Comparison of ENCODE assay signal across 1 cellular context in the genomic region with DNA sequence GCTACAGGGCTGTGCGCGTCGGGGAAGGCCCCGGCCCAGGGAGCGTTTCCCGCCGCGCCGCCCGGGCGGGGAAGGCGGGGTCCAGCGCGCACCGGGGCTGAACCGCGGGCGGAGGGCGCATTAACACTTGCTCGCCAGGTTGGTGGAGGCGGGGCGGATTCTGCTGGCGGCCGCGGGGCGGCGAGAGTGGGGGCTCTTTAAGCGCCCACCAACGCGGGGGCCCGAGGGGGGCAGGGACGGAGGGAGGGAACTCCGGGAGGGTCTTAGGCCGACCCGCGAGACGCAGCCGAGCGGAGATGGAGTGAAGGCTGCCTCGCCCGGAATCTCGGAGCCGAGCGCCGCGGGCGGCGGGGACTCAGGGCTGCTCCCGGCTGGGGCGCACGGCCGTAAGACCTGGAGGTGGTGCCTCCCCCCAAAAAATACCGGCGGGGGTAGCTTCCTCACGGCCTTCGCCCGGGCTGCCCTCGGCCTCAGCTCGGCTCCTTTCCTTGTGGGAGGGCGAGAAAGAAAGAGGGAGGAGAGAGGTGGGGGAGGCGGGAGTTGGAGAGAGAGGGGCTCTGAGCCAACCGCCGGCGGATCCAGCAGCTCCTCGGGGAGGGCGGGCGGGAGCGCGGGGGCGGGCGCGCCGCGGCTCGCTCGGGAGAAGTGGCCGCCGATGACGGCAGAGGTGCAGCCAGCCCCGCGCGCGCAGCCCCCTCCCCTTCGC.
TF ChIP-seq lines count a peak whose summit lies in the region.

No MANE protein-coding gene starts in this region.

TF ChIP-seq in HEK293, 187 proteins besides CTCF, POLR2A, EP300 and RAD21 (continued from another document):
- TF ChIP-seq, protein P1, sequence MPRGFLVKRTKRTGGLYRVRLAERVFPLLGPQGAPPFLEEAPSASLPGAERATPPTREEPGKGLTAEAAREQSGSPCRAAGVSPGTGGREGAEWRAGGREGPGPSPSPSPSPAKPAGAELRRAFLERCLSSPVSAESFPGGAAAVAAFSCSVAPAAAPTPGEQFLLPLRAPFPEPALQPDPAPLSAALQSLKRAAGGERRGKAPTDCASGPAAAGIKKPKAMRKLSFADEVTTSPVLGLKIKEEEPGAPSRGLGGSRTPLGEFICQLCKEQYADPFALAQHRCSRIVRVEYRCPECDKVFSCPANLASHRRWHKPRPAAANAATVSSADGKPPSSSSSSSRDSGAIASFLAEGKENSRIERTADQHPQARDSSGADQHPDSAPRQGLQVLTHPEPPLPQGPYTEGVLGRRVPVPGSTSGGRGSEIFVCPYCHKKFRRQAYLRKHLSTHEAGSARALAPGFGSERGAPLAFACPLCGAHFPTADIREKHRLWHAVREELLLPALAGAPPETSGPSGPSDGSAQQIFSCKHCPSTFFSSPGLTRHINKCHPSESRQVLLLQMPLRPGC (tag by site-specific recombination; IDR thresholded peaks at IDR 0.05): no peak
- TF ChIP-seq ZNF561 (tag by site-specific recombination; IDR thresholded peaks at IDR 0.05; ENCODE audit: borderline replicate concordance): peak; percentile 52; the same call in 1 of the 2 replicates
- peak; percentile 78 for TF ChIP-seq SP3 (tag by site-specific recombination; IDR thresholded peaks at IDR 0.05)
- TF ChIP-seq, protein P2, sequence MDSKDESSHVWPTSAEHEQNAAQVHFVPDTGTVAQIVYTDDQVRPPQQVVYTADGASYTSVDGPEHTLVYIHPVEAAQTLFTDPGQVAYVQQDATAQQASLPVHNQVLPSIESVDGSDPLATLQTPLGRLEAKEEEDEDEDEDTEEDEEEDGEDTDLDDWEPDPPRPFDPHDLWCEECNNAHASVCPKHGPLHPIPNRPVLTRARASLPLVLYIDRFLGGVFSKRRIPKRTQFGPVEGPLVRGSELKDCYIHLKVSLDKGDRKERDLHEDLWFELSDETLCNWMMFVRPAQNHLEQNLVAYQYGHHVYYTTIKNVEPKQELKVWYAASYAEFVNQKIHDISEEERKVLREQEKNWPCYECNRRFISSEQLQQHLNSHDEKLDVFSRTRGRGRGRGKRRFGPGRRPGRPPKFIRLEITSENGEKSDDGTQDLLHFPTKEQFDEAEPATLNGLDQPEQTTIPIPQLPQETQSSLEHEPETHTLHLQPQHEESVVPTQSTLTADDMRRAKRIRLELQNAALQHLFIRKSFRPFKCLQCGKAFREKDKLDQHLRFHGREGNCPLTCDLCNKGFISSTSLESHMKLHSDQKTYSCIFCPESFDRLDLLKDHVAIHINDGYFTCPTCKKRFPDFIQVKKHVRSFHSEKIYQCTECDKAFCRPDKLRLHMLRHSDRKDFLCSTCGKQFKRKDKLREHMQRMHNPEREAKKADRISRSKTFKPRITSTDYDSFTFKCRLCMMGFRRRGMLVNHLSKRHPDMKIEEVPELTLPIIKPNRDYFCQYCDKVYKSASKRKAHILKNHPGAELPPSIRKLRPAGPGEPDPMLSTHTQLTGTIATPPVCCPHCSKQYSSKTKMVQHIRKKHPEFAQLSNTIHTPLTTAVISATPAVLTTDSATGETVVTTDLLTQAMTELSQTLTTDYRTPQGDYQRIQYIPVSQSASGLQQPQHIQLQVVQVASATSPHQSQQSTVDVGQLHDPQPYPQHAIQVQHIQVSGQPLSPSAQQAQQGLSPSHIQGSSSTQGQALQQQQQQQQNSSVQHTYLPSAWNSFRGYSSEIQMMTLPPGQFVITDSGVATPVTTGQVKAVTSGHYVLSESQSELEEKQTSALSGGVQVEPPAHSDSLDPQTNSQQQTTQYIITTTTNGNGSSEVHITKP (tag by site-specific recombination; IDR thresholded peaks at IDR 0.05): peak; percentile 89
- no peak for TF ChIP-seq ZNF211 (tag by site-specific recombination; IDR thresholded peaks at IDR 0.05; ENCODE audit: low read depth)
- no peak for TF ChIP-seq KLF16 (tag by site-specific recombination; IDR thresholded peaks at IDR 0.05)
- no peak for TF ChIP-seq ZNF140 (tag by site-specific recombination; IDR thresholded peaks at IDR 0.05)
- TF ChIP-seq OVOL3 (tag by site-specific recombination; IDR thresholded peaks at IDR 0.05): no peak
- TF ChIP-seq GFI1B (tag by site-specific recombination; IDR thresholded peaks at IDR 0.05): no peak
- no peak for TF ChIP-seq ZNF19 (tag by site-specific recombination; IDR thresholded peaks at IDR 0.05; ENCODE audit: low read depth)
- peak; percentile 26 for TF ChIP-seq ZIC2 (tag by site-specific recombination; IDR thresholded peaks at IDR 0.05)
- TF ChIP-seq PRDM1 (tag by site-specific recombination; IDR thresholded peaks at IDR 0.05): no peak
- 0 out of 2 replicates have a peak, but pooled peaks have one; percentile 37 for TF ChIP-seq KLF1 (tag by site-specific recombination; IDR thresholded peaks at IDR 0.05)
- no peak for TF ChIP-seq BCL11A (tag by site-specific recombination; IDR thresholded peaks at IDR 0.05; ENCODE audit: low read depth)
- TF ChIP-seq, protein P3, sequence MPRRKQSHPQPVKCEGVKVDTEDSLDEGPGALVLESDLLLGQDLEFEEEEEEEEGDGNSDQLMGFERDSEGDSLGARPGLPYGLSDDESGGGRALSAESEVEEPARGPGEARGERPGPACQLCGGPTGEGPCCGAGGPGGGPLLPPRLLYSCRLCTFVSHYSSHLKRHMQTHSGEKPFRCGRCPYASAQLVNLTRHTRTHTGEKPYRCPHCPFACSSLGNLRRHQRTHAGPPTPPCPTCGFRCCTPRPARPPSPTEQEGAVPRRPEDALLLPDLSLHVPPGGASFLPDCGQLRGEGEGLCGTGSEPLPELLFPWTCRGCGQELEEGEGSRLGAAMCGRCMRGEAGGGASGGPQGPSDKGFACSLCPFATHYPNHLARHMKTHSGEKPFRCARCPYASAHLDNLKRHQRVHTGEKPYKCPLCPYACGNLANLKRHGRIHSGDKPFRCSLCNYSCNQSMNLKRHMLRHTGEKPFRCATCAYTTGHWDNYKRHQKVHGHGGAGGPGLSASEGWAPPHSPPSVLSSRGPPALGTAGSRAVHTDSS (tag by site-specific recombination; IDR thresholded peaks at IDR 0.05): no peak
- 0 out of 2 replicates have a peak, but pooled peaks have one; percentile 55 for TF ChIP-seq ZNF610 (tag by site-specific recombination; IDR thresholded peaks at IDR 0.05; ENCODE audit: borderline replicate concordance)
- TF ChIP-seq ZNF362 (tag by site-specific recombination; IDR thresholded peaks at IDR 0.05): no peak
- TF ChIP-seq ZBTB8A (tag by site-specific recombination; IDR thresholded peaks at IDR 0.05): peak; percentile 86
- TF ChIP-seq ZNF335 (tag by site-specific recombination; conservative IDR thresholded peaks at IDR 0.05): peak; percentile 52
- peak; percentile 51; the same call in 1 of the 2 replicates for TF ChIP-seq SP7 (tag by site-specific recombination; IDR thresholded peaks at IDR 0.05)
- no peak for TF ChIP-seq ZBTB21 (tag by site-specific recombination; IDR thresholded peaks at IDR 0.05)
- TF ChIP-seq KLF9 (tag by site-specific recombination; IDR thresholded peaks at IDR 0.05; ENCODE audit: low read depth): peak; percentile 20; the same call in 1 of the 2 replicates
- TF ChIP-seq TRIM28 (IDR thresholded peaks at IDR 0.05; ENCODE audit: borderline replicate concordance, low read length): no peak
- TF ChIP-seq ZNF155 (tag by site-specific recombination; IDR thresholded peaks at IDR 0.05): no peak
- TF ChIP-seq ZFP41 (tag by site-specific recombination; IDR thresholded peaks at IDR 0.05; ENCODE audit: borderline replicate concordance): no peak
